Comparison of ENCODE assay signal across 9 cellular contexts in genomic region chr5:116573279-116573616, GRCh38. TPM values are rescaled to one million over a fixed set of nuclear protein-coding genes. Genes with fewer than 3 reads are reported as not detected.
A peak's percentile ranks its signal among the peaks of the same experiment; 100 is the strongest.
DNase-seq lines count a peak whose midpoint lies in the region; ATAC-seq and TF ChIP-seq lines count a peak whose summit lies in the region.
"Had no signal": no experiment of that assay in that cellular context is flagged by ENCODE, and none has a peak within 500 bp of the region (broad histone marks: within the 10 kb centered on the region; RNA-seq: fewer than 3 reads in every experiment).

No MANE protein-coding gene starts in this region.

- no peaks in the 10 kb centered on the region for H3K27me3 ChIP-seq in right cardiac atrium (ENCODE audit: control insufficient read depth, insufficient read depth)

- 1% methylated on average over 30 of the region's 30 CpGs for WGBS in right cardiac atrium

- peak; percentile 9 for DNase-seq in activated CD4-positive, alpha-beta memory T cell treated with anti-CD3 and anti-CD28 coated beads for 36 hours
- no peak for DNase-seq in activated CD4-positive, alpha-beta memory T cell treated with anti-CD3 and anti-CD28 coated beads, Interleukin-2, amount 10 ng/mL, durations not matched to agents 7 days and 5 days
- DNase-seq in activated T-cell treated with anti-CD3 and anti-CD28 coated beads, Interleukin-2, amount 50 U/mL, for 48 hours: peak; percentile 20 to 24
- peak; percentile 35 to 72 (median 68) for DNase-seq in right cardiac atrium
- no peak for DNase-seq in retinal pigment epithelial cell (ENCODE audit: low read depth)
- no peak for DNase-seq in NCI-H187 (lab: John Stamatoyannopoulos, UW)
- DNase-seq in stimulated activated CD4-positive, alpha-beta T cell treated with anti-CD3 and anti-CD28 coated beads, Interleukin-12 subunit alpha, Interleukin-12 subunit beta, amount 100 ng/mL, for 4 hours: no peak
- DNase-seq in NCI-H1048 (lab: John Stamatoyannopoulos, UW): no peak

- POLR2A ChIA-PET in activated CD4-positive, alpha-beta memory T cell treated with anti-CD3 and anti-CD28 coated beads for 36 hours (lab: Charles Lee): no interaction called here
- POLR2A ChIA-PET in activated CD4-positive, alpha-beta memory T cell treated with anti-CD3 and anti-CD28 coated beads, Interleukin-2, amount 10 ng/mL, durations not matched to agents 7 days and 5 days (lab: Charles Lee): no interaction called here

- no peaks in the 10 kb centered on the region for H3K4me1 ChIP-seq in right cardiac atrium (ENCODE audit: control insufficient read depth, insufficient read depth, low read length)

- H3K4me1 Mint-ChIP-seq in activated CD4-positive, alpha-beta memory T cell treated with anti-CD3 and anti-CD28 coated beads for 36 hours (ENCODE audit: low read depth): peaks cover 25% of the 10 kb centered on the region
- H3K4me1 Mint-ChIP-seq in activated CD4-positive, alpha-beta memory T cell treated with anti-CD3 and anti-CD28 coated beads, Interleukin-2, amount 10 ng/mL, durations not matched to agents 7 days and 5 days: peaks cover 24% of the 10 kb centered on the region

- no peak overlapping the region for H3K27ac Mint-ChIP-seq in activated CD4-positive, alpha-beta memory T cell treated with anti-CD3 and anti-CD28 coated beads for 36 hours
- no peak overlapping the region for H3K27ac Mint-ChIP-seq in activated CD4-positive, alpha-beta memory T cell treated with anti-CD3 and anti-CD28 coated beads, Interleukin-2, amount 10 ng/mL, durations not matched to agents 7 days and 5 days

- H3K36me3 Mint-ChIP-seq in activated CD4-positive, alpha-beta memory T cell treated with anti-CD3 and anti-CD28 coated beads for 36 hours: no peaks in the 10 kb centered on the region
- H3K36me3 Mint-ChIP-seq in activated CD4-positive, alpha-beta memory T cell treated with anti-CD3 and anti-CD28 coated beads, Interleukin-2, amount 10 ng/mL, durations not matched to agents 7 days and 5 days (ENCODE audit: low read depth): no peaks in the 10 kb centered on the region

- H3K27me3 Mint-ChIP-seq in activated CD4-positive, alpha-beta memory T cell treated with anti-CD3 and anti-CD28 coated beads for 36 hours: peaks cover 75% of the 10 kb centered on the region
- peaks cover 82% of the 10 kb centered on the region for H3K27me3 Mint-ChIP-seq in activated CD4-positive, alpha-beta memory T cell treated with anti-CD3 and anti-CD28 coated beads, Interleukin-2, amount 10 ng/mL, durations not matched to agents 7 days and 5 days

- H3K4me3 ChIP-seq in right cardiac atrium (ENCODE audit: low read length) (peak overlapping the region; percentile 83), retinal pigment epithelial cell (ENCODE audit: low read length) (peak overlapping the region; percentile 66)

- H3K27ac ChIP-seq in right cardiac atrium (ENCODE audit: low read length): peak overlapping the region; percentile 22

- no peaks in the 10 kb centered on the region for H3K9me3 ChIP-seq in right cardiac atrium (ENCODE audit: control insufficient read depth, low read length)

- TF ChIP-seq CTCF in retinal pigment epithelial cell (conservative IDR thresholded peaks at IDR 0.05; ENCODE audit: low read depth, low read length): no peak

- CTCF ChIA-PET in activated CD4-positive, alpha-beta memory T cell treated with anti-CD3 and anti-CD28 coated beads for 36 hours (lab: Charles Lee): interaction anchor here (1.9 kb wide), 1 partner anchor 436 kb away, joined by 4 read pairs; no protein-coding TSS in a partner anchor
- CTCF ChIA-PET in activated CD4-positive, alpha-beta memory T cell treated with anti-CD3 and anti-CD28 coated beads, Interleukin-2, amount 10 ng/mL, durations not matched to agents 7 days and 5 days (lab: Charles Lee): no interaction called here

- ATAC-seq in right cardiac atrium: peak; percentile 4 to 27

- peak overlapping the region; percentile 25 for H3K4me3 Mint-ChIP-seq in activated CD4-positive, alpha-beta memory T cell treated with anti-CD3 and anti-CD28 coated beads for 36 hours
- no peak overlapping the region for H3K4me3 Mint-ChIP-seq in activated CD4-positive, alpha-beta memory T cell treated with anti-CD3 and anti-CD28 coated beads, Interleukin-2, amount 10 ng/mL, durations not matched to agents 7 days and 5 days

- no peaks in the 10 kb centered on the region for H3K9me3 Mint-ChIP-seq in activated CD4-positive, alpha-beta memory T cell treated with anti-CD3 and anti-CD28 coated beads for 36 hours
- no peaks in the 10 kb centered on the region for H3K9me3 Mint-ChIP-seq in activated CD4-positive, alpha-beta memory T cell treated with anti-CD3 and anti-CD28 coated beads, Interleukin-2, amount 10 ng/mL, durations not matched to agents 7 days and 5 days

- intact Hi-C loops in activated CD4-positive, alpha-beta memory T cell treated with anti-CD3 and anti-CD28 coated beads for 36 hours (cut with micrococcal nuclease): loop anchor here (10.0 kb wide), 1 partner anchor 182 kb away; no protein-coding TSS in a partner anchor
- intact Hi-C loops in right cardiac atrium (cut with DNase I): loop anchor here in 2 of 4 donors (5.0 to 10.0 kb wide), 2 partner anchors 212 to 374 kb away; no protein-coding TSS in a partner anchor

RNA-seq across cellular contexts. Expression of gene SEMA6A, which starts 1.4 kb away (rescaled TPM):
- not detected for total RNA-seq in activated CD4-positive, alpha-beta memory T cell treated with anti-CD3 and anti-CD28 coated beads for 36 hours
- under 1 TPM in 1 of 2 experiments, not detected in 1; 0.13 TPM for total RNA-seq in activated CD4-positive, alpha-beta memory T cell treated with anti-CD3 and anti-CD28 coated beads, Interleukin-2, amount 10 ng/mL, durations not matched to agents 7 days and 5 days
- 1 to 10 TPM; 4.0 to 9.4 (median 4.4) TPM for total RNA-seq in right cardiac atrium
- polyA plus RNA-seq in right cardiac atrium: 3.1 TPM
- total RNA-seq: activated CD8-positive, alpha-beta memory T cell treated with anti-CD3 and anti-CD28 coated beads for 36 hours had no signal

Comparison
In these comparisons a context has a peak if more than half of its experiments do, and no peak if none do; other contexts are left out.
1. DNase-seq: peak in activated CD4-positive, alpha-beta memory T cell treated with anti-CD3 and anti-CD28 coated beads for 36 hours (single experiment), activated T-cell treated with anti-CD3 and anti-CD28 coated beads, Interleukin-2, amount 50 U/mL, for 48 hours (2 of 2) and right cardiac atrium (3 of 3); none in activated CD4-positive, alpha-beta memory T cell treated with anti-CD3 and anti-CD28 coated beads, Interleukin-2, amount 10 ng/mL, durations not matched to agents 7 days and 5 days (single experiment), retinal pigment epithelial cell (single experiment), NCI-H187 (0 of 2), stimulated activated CD4-positive, alpha-beta T cell treated with anti-CD3 and anti-CD28 coated beads, Interleukin-12 subunit alpha, Interleukin-12 subunit beta, amount 100 ng/mL, for 4 hours (single experiment) and NCI-H1048 (single experiment).
2. RNA of gene SEMA6A, which starts 1.4 kb away (total RNA-seq): 4.0 to 9.4 TPM in right cardiac atrium; 0.13 TPM in activated CD4-positive, alpha-beta memory T cell treated with anti-CD3 and anti-CD28 coated beads, Interleukin-2, amount 10 ng/mL, durations not matched to agents 7 days and 5 days and not detected in activated CD4-positive, alpha-beta memory T cell treated with anti-CD3 and anti-CD28 coated beads for 36 hours; every median in the first group is over 4 times any median in the second.